In genomic region chr17:39212200-39212810, GRCh38 we compare ENCODE assay signal across 34 cellular contexts. TPM values are rescaled to one million over a fixed set of nuclear protein-coding genes. Genes with fewer than 3 reads are reported as not detected.
A peak's percentile ranks its signal among the peaks of the same experiment; 100 is the strongest.
DNase-seq lines count a peak whose midpoint lies in the region; ATAC-seq and TF ChIP-seq lines count a peak whose summit lies in the region.
"Had no signal": no experiment of that assay in that cellular context is flagged by ENCODE, and none has a peak within 500 bp of the region (broad histone marks: within the 10 kb centered on the region; RNA-seq: fewer than 3 reads in every experiment).

No MANE protein-coding gene starts in this region.

- H3K23ac ChIP-seq in neuronal stem cell (ENCODE audit: low read depth, low read length, poor library complexity), result peak overlapping the region; percentile 68

- H3K27ac ChIP-seq in coronary artery (peak overlapping the region; percentile 38 to 56), neuronal stem cell (replicated peaks; ENCODE audit: low read length) (no peak overlapping the region)
- no peak overlapping the region for H3K27ac ChIP-seq in effector memory CD4-positive, alpha-beta T cell (ENCODE audit: insufficient read depth, low read length, poor library complexity, severe bottlenecking)
- H3K27ac ChIP-seq: parathyroid adenoma, stomach had no signal

- no peaks in the 10 kb centered on the region for H3K9me3 ChIP-seq in neuronal stem cell (replicated peaks in 1 of 2; ENCODE audit: control insufficient read depth in 2 of 2, insufficient read depth in 1 of 2, low read depth in 1 of 2, low read length in 2 of 2)
- no peaks in the 10 kb centered on the region for H3K9me3 ChIP-seq in effector memory CD4-positive, alpha-beta T cell (ENCODE audit: control insufficient read depth, low read length)
- H3K9me3 ChIP-seq: A549, HAP-1, mucosa of descending colon, stomach had no signal

- H2BK5ac ChIP-seq in neuronal stem cell (ENCODE audit: low read length), result peak overlapping the region; percentile 45

- intact Hi-C loops in left cardiac atrium (cut with DNase I), result no loop called here
- intact Hi-C loops in cardiac septum (cut with DNase I), result no loop called here

- no peak overlapping the region for H2BK12ac ChIP-seq in neuronal stem cell (ENCODE audit: low read length)

- no peak overlapping the region for H3K4me3 Mint-ChIP-seq in activated naive CD4-positive, alpha-beta T cell treated with anti-CD3 and anti-CD28 coated beads, Interleukin-2, amount 10 ng/mL, durations not matched to agents 7 days and 5 days
- H3K4me3 Mint-ChIP-seq: activated B cell treated with CpG ODN at 0.5 μM for 24 hours; activated T-helper 1 cell treated with anti-CD3 and anti-CD28 coated beads, Interleukin-12 subunit alpha, Interleukin-12 subunit beta, Interleukin-2, Interleukin-4 antibody, amounts not matched to agents 30 ng/mL and 10 ng/mL and 1 ng/mL, durations not matched to agents 14 hours and 24 hours and 36 hours; central memory CD8-positive, alpha-beta T cell; immature natural killer cell; nephron; type B pancreatic cell had no signal

- H3K4me3 ChIP-seq in coronary artery (no peak overlapping the region), neuronal stem cell (ENCODE audit: low read length in 2 of 2) (peak overlapping the region in 1 of 2 donors; percentile 23)
- H3K4me3 ChIP-seq in effector memory CD4-positive, alpha-beta T cell (ENCODE audit: insufficient read depth, low read depth, low read length, poor library complexity, severe bottlenecking), result no peak overlapping the region
- H3K4me3 ChIP-seq: A549, HAP-1, mucosa of descending colon, stomach had no signal

- no peak overlapping the region for H3K4ac ChIP-seq in neuronal stem cell (ENCODE audit: low read length)

- no peak overlapping the region for H3K14ac ChIP-seq in neuronal stem cell (ENCODE audit: low read length)

- CTCF ChIA-PET in activated naive CD4-positive, alpha-beta T cell treated with anti-CD3 and anti-CD28 coated beads, Interleukin-2, amount 10 ng/mL, durations not matched to agents 7 days and 5 days (lab: Charles Lee), result interaction anchor here (1.3 kb wide), 1 partner anchor 23 kb away, joined by 5 read pairs; no protein-coding TSS in a partner anchor

- peaks cover 22% of the 10 kb centered on the region for H3K4me1 Mint-ChIP-seq in activated naive CD4-positive, alpha-beta T cell treated with anti-CD3 and anti-CD28 coated beads, Interleukin-2, amount 10 ng/mL, durations not matched to agents 7 days and 5 days

- H3K4me2 ChIP-seq in neuronal stem cell (ENCODE audit: insufficient read depth, low read length, poor library complexity, severe bottlenecking), result no peak overlapping the region
- H3K4me2 ChIP-seq: A549 had no signal

- ATAC-seq in left cardiac atrium (peak; percentile 15 to 49), GM19467 (IDR thresholded peaks at IDR 0.05; ENCODE audit: unreplicated experiment) (no peak)
- ATAC-seq: A549; activated naive CD4-positive, alpha-beta T cell treated with anti-CD3 and anti-CD28 coated beads, Interleukin-2, amount 50 U/mL, for 72 hours; sciatic nerve had no signal

- no peak overlapping the region for H3K9ac ChIP-seq in neuronal stem cell (ENCODE audit: low read depth, low read length, poor library complexity)
- H3K9ac ChIP-seq: parathyroid adenoma had no signal

- no peak overlapping the region for H2AFZ ChIP-seq in neuronal stem cell (ENCODE audit: low read length)

- no CpG with 5 or more reads among the region's 11 CpGs for WGBS in neuronal stem cell (ENCODE audit: extremely low coverage in 2 of 2, insufficient read length in 2 of 2, insufficient replicate concordance in 1 of 2), 2 donors

- no peak overlapping the region for H3K27ac Mint-ChIP-seq in activated naive CD4-positive, alpha-beta T cell treated with anti-CD3 and anti-CD28 coated beads, Interleukin-2, amount 10 ng/mL, durations not matched to agents 7 days and 5 days
- H3K27ac Mint-ChIP-seq: activated B cell treated with CpG ODN at 0.5 μM for 24 hours; activated naive CD4-positive, alpha-beta T cell treated with anti-CD3 and anti-CD28 coated beads, Interleukin-2, amount 50 U/mL, for 72 hours; activated T-helper 1 cell treated with anti-CD3 and anti-CD28 coated beads, Interleukin-12 subunit alpha, Interleukin-12 subunit beta, Interleukin-2, Interleukin-4 antibody, amounts not matched to agents 30 ng/mL and 10 ng/mL and 1 ng/mL, durations not matched to agents 14 hours and 24 hours and 36 hours; IgD-negative memory B cell; immature natural killer cell; nephron; type B pancreatic cell had no signal

- H2AK5ac ChIP-seq in neuronal stem cell (ENCODE audit: low read depth, low read length), result peak overlapping the region; percentile 68

- peaks cover 14 to 18% of the 10 kb centered on the region in 2 donors for H3K4me1 ChIP-seq in neuronal stem cell (ENCODE audit: control insufficient read depth in 2 of 2, insufficient read depth in 1 of 2, low read depth in 1 of 2, low read length in 2 of 2)
- H3K4me1 ChIP-seq in effector memory CD4-positive, alpha-beta T cell (ENCODE audit: control insufficient read depth, insufficient read depth, low read length, poor library complexity, severe bottlenecking), result peaks cover 20% of the 10 kb centered on the region
- H3K4me1 ChIP-seq: HAP-1 had no signal

- H3K79me1 ChIP-seq in neuronal stem cell (ENCODE audit: low read depth, low read length), result no peaks in the 10 kb centered on the region

- peak overlapping the region; percentile 40 for H3K18ac ChIP-seq in neuronal stem cell (ENCODE audit: low read length)

- H4K8ac ChIP-seq in neuronal stem cell (ENCODE audit: low read depth, low read length), result no peak overlapping the region

- no peak for TF ChIP-seq CTCF in coronary artery (IDR thresholded peaks at IDR 0.05)

- no peaks in the 10 kb centered on the region for H3K36me3 ChIP-seq in neuronal stem cell (replicated peaks in 1 of 2; ENCODE audit: control insufficient read depth in 2 of 2, insufficient read depth in 2 of 2, low read length in 2 of 2)
- no peaks in the 10 kb centered on the region for H3K36me3 ChIP-seq in effector memory CD4-positive, alpha-beta T cell (ENCODE audit: control insufficient read depth, insufficient read depth, low read length)
- H3K36me3 ChIP-seq: HAP-1, stomach had no signal

- DNase-seq in left cardiac atrium (peak; percentile 57), cardiac septum (ENCODE audit: low spot score) (no peak), coronary artery (ENCODE audit: low spot score) (no peak), neuronal stem cell (ENCODE audit: low spot score) (no peak), glomerular visceral epithelial cell (ENCODE audit: extremely low spot score) (no peak)
- DNase-seq in activated naive CD4-positive, alpha-beta T cell treated with anti-CD3 and anti-CD28 coated beads, Interleukin-2, amount 10 ng/mL, durations not matched to agents 7 days and 5 days, result no peak
- DNase-seq in effector memory CD4-positive, alpha-beta T cell, result no peak
- DNase-seq: activated B cell treated with CpG ODN at 0.5 μM for 24 hours; effector CD4-positive, alpha-beta T cell; foreskin melanocyte; hippocampal formation; immature natural killer cell; NCI-H1417 treated with DMSO at 0.1 percent for 48 hours; NCI-H446 treated with DMSO at 0.1 percent for 48 hours; stimulated activated CD4-positive, alpha-beta T cell treated with anti-CD3 and anti-CD28 coated beads, Interleukin-15, amount 100 ng/mL, for 24 hours; T1000 had no signal

- no peaks in the 10 kb centered on the region for H3K36me3 Mint-ChIP-seq in activated naive CD4-positive, alpha-beta T cell treated with anti-CD3 and anti-CD28 coated beads, Interleukin-2, amount 10 ng/mL, durations not matched to agents 7 days and 5 days
- H3K36me3 Mint-ChIP-seq: activated naive CD4-positive, alpha-beta T cell treated with anti-CD3 and anti-CD28 coated beads, Interleukin-2, amount 50 U/mL, for 72 hours; IgD-negative memory B cell; immature natural killer cell; type B pancreatic cell had no signal

- H2BK15ac ChIP-seq in neuronal stem cell (ENCODE audit: low read length), result peak overlapping the region; percentile 60

- H2BK120ac ChIP-seq in neuronal stem cell (ENCODE audit: low read depth, low read length), result no peak overlapping the region

- H4K91ac ChIP-seq in neuronal stem cell (ENCODE audit: low read depth, low read length, poor library complexity), result no peak overlapping the region

- H3K27me3 Mint-ChIP-seq in activated naive CD4-positive, alpha-beta T cell treated with anti-CD3 and anti-CD28 coated beads, Interleukin-2, amount 10 ng/mL, durations not matched to agents 7 days and 5 days, result peaks cover 91% of the 10 kb centered on the region

- no peaks in the 10 kb centered on the region for H3K9me3 Mint-ChIP-seq in activated naive CD4-positive, alpha-beta T cell treated with anti-CD3 and anti-CD28 coated beads, Interleukin-2, amount 10 ng/mL, durations not matched to agents 7 days and 5 days
- H3K9me3 Mint-ChIP-seq: activated B cell treated with CpG ODN at 0.5 μM for 24 hours; activated naive CD4-positive, alpha-beta T cell treated with anti-CD3 and anti-CD28 coated beads, Interleukin-2, amount 50 U/mL, for 72 hours; activated T-helper 1 cell treated with anti-CD3 and anti-CD28 coated beads, Interleukin-12 subunit alpha, Interleukin-12 subunit beta, Interleukin-2, Interleukin-4 antibody, amounts not matched to agents 30 ng/mL and 10 ng/mL and 1 ng/mL, durations not matched to agents 14 hours and 24 hours and 36 hours; central memory CD8-positive, alpha-beta T cell; IgD-negative memory B cell; immature natural killer cell; nephron; type B pancreatic cell had no signal

- H3K27me3 ChIP-seq in neuronal stem cell (ENCODE audit: control insufficient read depth in 3 of 3, insufficient read depth in 3 of 3, low read depth in 1 of 3, low read length in 3 of 3), result peaks cover 0 to 89% (median 21%) of the 10 kb centered on the region in 3 experiments
- no peaks in the 10 kb centered on the region for H3K27me3 ChIP-seq in effector memory CD4-positive, alpha-beta T cell (replicated peaks; ENCODE audit: control insufficient read depth, insufficient read depth, low read length, poor library complexity, severe bottlenecking)

RNA-seq across cellular contexts. Expression of gene RPL19, which starts 12.2 kb away (rescaled TPM):
- 1,000 to 10,000 TPM; 1,055 to 1,074 TPM for total RNA-seq in left cardiac atrium
- 753 TPM for total RNA-seq in cardiac septum
- polyA plus RNA-seq in neuronal stem cell (2013, experiment 1 of 2), result 2,934 TPM
- 2,874 TPM for polyA plus RNA-seq in neuronal stem cell (2013, experiment 2 of 2)

RNA-seq across cellular contexts. Expression of gene STAC2, which starts 13.4 kb away (rescaled TPM):
- total RNA-seq in left cardiac atrium (1 to 10 TPM; 1.4 to 5.9 TPM), cardiac septum (0.67 TPM)
- polyA plus RNA-seq in neuronal stem cell (2013, experiment 1 of 2), result 3.2 TPM
- polyA plus RNA-seq in neuronal stem cell (2013, experiment 2 of 2), result 3.3 TPM
- total RNA-seq: activated B cell treated with CpG ODN at 0.5 μM for 24 hours; activated naive CD4-positive, alpha-beta T cell treated with anti-CD3 and anti-CD28 coated beads, Interleukin-2, amount 50 U/mL, for 72 hours; astrocyte; liver had no signal
- polyA plus RNA-seq: BJ, IgD-negative memory B cell, immature natural killer cell, liver had no signal

RNA-seq across cellular contexts. Expression of gene CACNB1, which starts 14.8 kb away (rescaled TPM):
- total RNA-seq in left cardiac atrium (1 to 10 TPM; 5.4 to 5.8 TPM), cardiac septum (11.8 TPM)
- 5.8 TPM for polyA plus RNA-seq in neuronal stem cell (2013, experiment 1 of 2)
- 5.9 TPM for polyA plus RNA-seq in neuronal stem cell (2013, experiment 2 of 2)

RNA-seq across cellular contexts. Expression of gene ARL5C, which starts 46.3 kb away (rescaled TPM):
- total RNA-seq in left cardiac atrium (not detected), cardiac septum (not detected)
- polyA plus RNA-seq in neuronal stem cell (2013, experiment 1 of 2), result not detected
- polyA plus RNA-seq in neuronal stem cell (2013, experiment 2 of 2), result not detected
- total RNA-seq: activated B cell treated with CpG ODN at 0.5 μM for 24 hours; activated T-helper 1 cell treated with anti-CD3 and anti-CD28 coated beads, Interleukin-12 subunit alpha, Interleukin-12 subunit beta, Interleukin-2, Interleukin-4 antibody, amounts not matched to agents 30 ng/mL and 10 ng/mL and 1 ng/mL, durations not matched to agents 14 hours and 24 hours and 36 hours; astrocyte; liver; M059J; mucosa of descending colon; sciatic nerve; stomach had no signal
- polyA plus RNA-seq: A549, BJ, esophagus, IgD-negative memory B cell, immature natural killer cell, liver, stomach had no signal

Comparison
In these comparisons a context has a peak if more than half of its experiments do, and no peak if none do; other contexts are left out.
1. H3K27ac ChIP-seq: peak in coronary artery (2 of 2); none in neuronal stem cell (single experiment) and effector memory CD4-positive, alpha-beta T cell (single experiment).